Comparison of ENCODE assay signal across 14 cellular contexts in the genomic region with DNA sequence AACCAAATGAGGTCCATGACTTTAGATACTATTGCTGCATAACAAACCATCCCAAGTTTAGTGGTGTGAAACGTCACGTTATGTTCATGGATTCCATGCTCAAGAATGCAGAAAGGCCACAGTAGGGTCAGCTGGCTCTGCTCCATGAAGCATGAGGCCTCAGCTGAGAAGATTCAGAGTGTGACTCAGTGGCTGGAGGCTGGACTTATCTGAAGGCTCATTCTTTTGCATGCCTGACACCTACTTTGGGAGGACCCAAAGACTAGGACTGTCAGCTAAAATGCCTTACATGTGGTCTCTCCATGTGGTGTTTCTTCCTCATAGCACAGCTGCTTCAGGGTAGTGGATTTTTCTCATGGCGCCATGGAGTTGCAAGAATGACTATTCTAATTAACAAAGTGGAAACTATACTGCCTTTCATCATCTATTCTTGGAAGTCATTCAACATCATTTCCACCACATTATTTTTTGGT. TPM values are rescaled to one million over a fixed set of nuclear protein-coding genes. Genes with fewer than 3 reads are reported as not detected.
A peak's percentile ranks its signal among the peaks of the same experiment; 100 is the strongest.
DNase-seq lines count a peak whose midpoint lies in the region; ATAC-seq and TF ChIP-seq lines count a peak whose summit lies in the region.
"Had no signal": no experiment of that assay in that cellular context is flagged by ENCODE, and none has a peak within 500 bp of the region (broad histone marks: within the 10 kb centered on the region; RNA-seq: fewer than 3 reads in every experiment).

No MANE protein-coding gene starts in this region.

- WGBS in SK-N-SH (ENCODE audit: low lambda C conversion rate): 17% methylated on average over 3 of the region's 3 CpGs

- TF ChIP-seq RAD21 in SK-N-SH (IDR thresholded peaks at IDR 0.05; ENCODE audit: low read length): no peak

- no peaks in the 10 kb centered on the region for H3K36me3 ChIP-seq in SK-N-SH (replicated peaks in 1 of 2; ENCODE audit: control insufficient read depth in 1 of 2, insufficient read depth in 2 of 2, low read length in 1 of 2)

- no peak for TF ChIP-seq CTCF in SK-N-SH (IDR thresholded peaks at IDR 0.05)
- TF ChIP-seq CTCF in fibroblast of mammary gland (conservative IDR thresholded peaks at IDR 0.05; ENCODE audit: control insufficient read depth, insufficient read depth, low read depth, low read length): no peak

- intact Hi-C loops in activated naive CD4-positive, alpha-beta T cell treated with anti-CD3 and anti-CD28 coated beads for 36 hours (cut with micrococcal nuclease): no loop called here

- H3K27me3 Mint-ChIP-seq in activated naive CD4-positive, alpha-beta T cell treated with anti-CD3 and anti-CD28 coated beads for 36 hours (ENCODE audit: low read depth): peaks cover 7% of the 10 kb centered on the region

- no peak overlapping the region for H3K9ac ChIP-seq in SK-N-SH
- H3K9ac ChIP-seq: parathyroid adenoma had no signal

- no peak overlapping the region for H3K4me3 ChIP-seq in SK-N-SH (ENCODE audit: low read depth in 2 of 2, low read length in 1 of 2)
- H3K4me3 ChIP-seq in fibroblast of mammary gland (ENCODE audit: control insufficient read depth, low read depth, low read length): no peak overlapping the region
- H3K4me3 ChIP-seq in skeletal muscle cell (ENCODE audit: low read depth, low read length): no peak overlapping the region
- H3K4me3 ChIP-seq: lung had no signal

- H2AFZ ChIP-seq in SK-N-SH (ENCODE audit: low read depth): no peak overlapping the region
- H2AFZ ChIP-seq: parathyroid adenoma had no signal

- peak; percentile 90 for DNase-seq in ELR (ENCODE audit: low read depth)
- DNase-seq in SK-N-SH: no peak
- peak; percentile 95 for DNase-seq in fibroblast of mammary gland (ENCODE audit: low read depth)
- peak; percentile 84 for DNase-seq in skeletal muscle cell (ENCODE audit: low read depth)
- no peak for DNase-seq in activated CD4-positive, alpha-beta T cell treated with anti-CD3 and anti-CD28 coated beads for 4 hours
- DNase-seq in activated naive CD4-positive, alpha-beta T cell treated with anti-CD3 and anti-CD28 coated beads for 36 hours: no peak
- DNase-seq: activated CD4-positive, alpha-beta T cell treated with anti-CD3 and anti-CD28 coated beads for 48 hours; activated effector memory CD4-positive, alpha-beta T cell treated with Interleukin-2 at 50 U/mL for 16 hours; KBM-7; stimulated activated naive B cell treated with anti-CD40 and anti-IgM and Interleukin-4, amounts not matched to agents 10 μg/mL and 1 μg/mL and 100 μg/mL, for 72 hours had no signal

- H4K20me1 ChIP-seq in SK-N-SH (ENCODE audit: insufficient read depth): no peaks in the 10 kb centered on the region

- no peaks in the 10 kb centered on the region for H3K9me3 ChIP-seq in SK-N-SH

- no peak overlapping the region for H3K27ac ChIP-seq in SK-N-SH (ENCODE audit: low read depth in 2 of 2, low read length in 1 of 2)
- H3K27ac ChIP-seq: parathyroid adenoma had no signal

- H3K36me3 Mint-ChIP-seq in activated naive CD4-positive, alpha-beta T cell treated with anti-CD3 and anti-CD28 coated beads for 36 hours (ENCODE audit: low read depth): no peaks in the 10 kb centered on the region
- H3K36me3 Mint-ChIP-seq: stimulated activated naive B cell treated with anti-CD40 and anti-IgM and Interleukin-4, amounts not matched to agents 10 μg/mL and 1 μg/mL and 100 μg/mL, for 72 hours had no signal

- H3K27me3 ChIP-seq in SK-N-SH (ENCODE audit: insufficient read depth): no peaks in the 10 kb centered on the region

- no peaks in the 10 kb centered on the region for H3K4me1 Mint-ChIP-seq in activated naive CD4-positive, alpha-beta T cell treated with anti-CD3 and anti-CD28 coated beads for 36 hours (ENCODE audit: low read depth)
- H3K4me1 Mint-ChIP-seq: stimulated activated naive B cell treated with anti-CD40 and anti-IgM and Interleukin-4, amounts not matched to agents 10 μg/mL and 1 μg/mL and 100 μg/mL, for 72 hours had no signal

- no peak for ATAC-seq in HG03159 (IDR thresholded peaks at IDR 0.05; ENCODE audit: unreplicated experiment)
- no peak for ATAC-seq in GM21515 (IDR thresholded peaks at IDR 0.05; ENCODE audit: unreplicated experiment)
- ATAC-seq: stimulated activated naive B cell treated with anti-CD40 and anti-IgM and Interleukin-4, amounts not matched to agents 10 μg/mL and 1 μg/mL and 100 μg/mL, for 72 hours had no signal

- 0 out of 4 replicates have a peak, but pooled peaks cover 0 to 8% of the 10 kb centered on the region in 2 experiments for H3K4me1 ChIP-seq in SK-N-SH (ENCODE audit: control insufficient read depth in 1 of 2, insufficient read depth in 2 of 2, low read depth in 1 of 2, low read length in 1 of 2)
- H3K4me1 ChIP-seq: parathyroid adenoma had no signal

- no peak overlapping the region for H3K27ac Mint-ChIP-seq in activated naive CD4-positive, alpha-beta T cell treated with anti-CD3 and anti-CD28 coated beads for 36 hours
- H3K27ac Mint-ChIP-seq: stimulated activated naive B cell treated with anti-CD40 and anti-IgM and Interleukin-4, amounts not matched to agents 10 μg/mL and 1 μg/mL and 100 μg/mL, for 72 hours had no signal

- CTCF ChIA-PET in SK-N-SH (lab: Yijun Ruan, JAX): interaction anchor here (1.7 kb wide), 1 partner anchor 56 kb away, joined by 4 read pairs; no protein-coding TSS in a partner anchor
- CTCF ChIA-PET in activated naive CD4-positive, alpha-beta T cell treated with anti-CD3 and anti-CD28 coated beads for 36 hours (lab: Charles Lee): no interaction called here

- POLR2A ChIA-PET in SK-N-SH (lab: Yijun Ruan, JAX): no interaction called here

- TF ChIP-seq EP300 in SK-N-SH (IDR thresholded peaks at IDR 0.05; ENCODE audit: borderline replicate concordance in 1 of 2, low read depth in 1 of 2, low read length in 1 of 2): no peak

- H3K4me3 Mint-ChIP-seq in activated naive CD4-positive, alpha-beta T cell treated with anti-CD3 and anti-CD28 coated beads for 36 hours: no peak overlapping the region
- H3K4me3 Mint-ChIP-seq: stimulated activated naive B cell treated with anti-CD40 and anti-IgM and Interleukin-4, amounts not matched to agents 10 μg/mL and 1 μg/mL and 100 μg/mL, for 72 hours had no signal

- peaks cover 12% of the 10 kb centered on the region for H3F3A ChIP-seq in SK-N-SH (replicated peaks; ENCODE audit: insufficient read depth)

- H3K9me3 Mint-ChIP-seq in activated naive CD4-positive, alpha-beta T cell treated with anti-CD3 and anti-CD28 coated beads for 36 hours: peaks cover 2% of the 10 kb centered on the region

- H3K9me2 ChIP-seq in SK-N-SH: no peaks in the 10 kb centered on the region

- no peaks in the 10 kb centered on the region for H3K79me2 ChIP-seq in SK-N-SH (ENCODE audit: insufficient read depth)
- H3K79me2 ChIP-seq: parathyroid adenoma had no signal

- no peak overlapping the region for H3K4me2 ChIP-seq in SK-N-SH

TF ChIP-seq in SK-N-SH, 30 proteins besides CTCF, POLR2A, EP300 and RAD21:
- TF ChIP-seq RCOR1 (IDR thresholded peaks at IDR 0.05; ENCODE audit: low read length) (no peak), GATA2 (CRISPR knock-in tag; IDR thresholded peaks at IDR 0.05) (no peak), RXRA (IDR thresholded peaks at IDR 0.05; ENCODE audit: borderline replicate concordance, low read depth) (peak; percentile 31; the same call in 1 of the 2 replicates), NFIC (IDR thresholded peaks at IDR 0.05; ENCODE audit: borderline replicate concordance) (peak; percentile 28; the same call in 1 of the 2 replicates), MAX (IDR thresholded peaks at IDR 0.05; ENCODE audit: low read depth) (peak; percentile 37; the same call in 1 of the 2 replicates)
TF ChIP-seq in SK-N-SH: peak in this region for 3.

RNA-seq across cellular contexts. Expression of gene CCDC149, which starts 11.5 kb away (rescaled TPM):
- 5.5 and 7.0 TPM in 2 replicates for polyA plus RNA-seq in SK-N-SH (2012; rRNA removed)
- 6.6 and 7.1 TPM in 2 replicates for polyA plus RNA-seq in SK-N-SH (2012; cell fraction: cytosol; rRNA removed)
- polyA plus RNA-seq in SK-N-SH (2012; cell fraction: nucleus; rRNA removed): 8.7 and 10.2 TPM in 2 replicates
- not detected for total RNA-seq in activated naive CD4-positive, alpha-beta T cell treated with anti-CD3 and anti-CD28 coated beads for 36 hours

Comparison
In these comparisons a context has a peak if more than half of its experiments do, and no peak if none do; other contexts are left out.
1. DNase-seq: peak in ELR (single experiment), fibroblast of mammary gland (single experiment) and skeletal muscle cell (single experiment); none in SK-N-SH (single experiment), activated CD4-positive, alpha-beta T cell treated with anti-CD3 and anti-CD28 coated beads for 4 hours (0 of 2) and activated naive CD4-positive, alpha-beta T cell treated with anti-CD3 and anti-CD28 coated beads for 36 hours (single experiment).